ENCODE assay signal across 19 cellular contexts in genomic region chrX:67104982-67105757, GRCh38.
"Had no signal": no experiment of that assay in that cellular context is flagged by ENCODE, and none has a peak within 500 bp of the region (broad histone marks: within the 10 kb centered on the region; RNA-seq: fewer than 3 reads in every experiment).

No MANE protein-coding gene starts in this region.

- H3K36me3 ChIP-seq: breast epithelium, colonic mucosa, esophagus squamous epithelium, gastroesophageal sphincter, neutrophil had no signal

- H3K27me3 ChIP-seq: colonic mucosa, esophagus squamous epithelium, gastroesophageal sphincter, neutrophil had no signal

- H3K4me3 ChIP-seq: breast epithelium, colonic mucosa, esophagus squamous epithelium, gastroesophageal sphincter had no signal

- DNase-seq: activated CD4-positive, alpha-beta T cell treated with anti-CD3 and anti-CD28 coated beads for 4 hours; activated CD4-positive, alpha-beta T cell treated with anti-CD3 and anti-CD28 coated beads, Interleukin-2, amount 50 U/mL, for 48 hours; activated CD4-positive, CD25-positive, alpha-beta regulatory T cell; activated CD8-positive, alpha-beta memory T cell treated with anti-CD3 and anti-CD28 coated beads, Interleukin-2, amount 50 U/mL, for 48 hours; activated naive CD4-positive, alpha-beta T cell treated with Interleukin-2 at 50 U/mL for 16 hours; activated naive CD8-positive, alpha-beta T cell treated with anti-CD3 and anti-CD28 coated beads for 36 hours; activated T-cell treated with anti-CD3 and anti-CD28 coated beads, Interleukin-2, amount 50 U/mL, for 4 hours; amniotic stem cell; colonic mucosa; esophagus squamous epithelium; head of caudate nucleus; stimulated activated CD4-positive, alpha-beta T cell treated with anti-CD3 and anti-CD28 coated beads, Interleukin-4, amount 100 ng/mL, for 24 hours; stimulated activated naive CD4-positive, alpha-beta T cell treated with Interleukin-2 at 50 U/mL for 16 hours; T-helper 1 cell; T-helper 9 cell had no signal

- ATAC-seq: activated T-cell treated with anti-CD3 and anti-CD28 coated beads, Interleukin-2, amount 50 U/mL, for 4 hours; gastroesophageal sphincter had no signal

- H3K27ac ChIP-seq: breast epithelium, colonic mucosa, esophagus squamous epithelium, gastroesophageal sphincter, neutrophil, parathyroid adenoma had no signal

- H2AFZ ChIP-seq: parathyroid adenoma had no signal

- H3K79me2 ChIP-seq: parathyroid adenoma had no signal

- H3K9ac ChIP-seq: parathyroid adenoma had no signal

- H3K4me1 ChIP-seq: breast epithelium, colonic mucosa, esophagus squamous epithelium, gastroesophageal sphincter, parathyroid adenoma had no signal

- H3K9me3 ChIP-seq: breast epithelium, colonic mucosa, esophagus squamous epithelium, gastroesophageal sphincter, neutrophil had no signal
